In genomic region chr10:78424721-78425120, GRCh38 we compare ENCODE assay signal across 10 cellular contexts.
DNase-seq lines count a peak whose midpoint lies in the region; ATAC-seq and TF ChIP-seq lines count a peak whose summit lies in the region.
"Had no signal": no experiment of that assay in that cellular context is flagged by ENCODE, and none has a peak within 500 bp of the region (broad histone marks: within the 10 kb centered on the region; RNA-seq: fewer than 3 reads in every experiment).

No MANE protein-coding gene starts in this region.

- no peak overlapping the region for H2AFZ ChIP-seq in mammary epithelial cell (ENCODE audit: low read depth, low read length)

- in situ Hi-C loops in mammary epithelial cell (cut with MboI; ENCODE audit: low sequenced_read_pairs in 2 of 2) = no loop called here

- intact Hi-C loops in mammary epithelial cell (cut with micrococcal nuclease) (loop anchor here (10.0 kb wide), 1 partner anchor 770 kb away; no protein-coding TSS in a partner anchor), CD14-positive monocyte (cut with micrococcal nuclease) (no loop called here)

- H3K36me3 Mint-ChIP-seq in osteocyte (ENCODE audit: unreplicated experiment) (peaks cover 6% of the 10 kb centered on the region), CD14-positive monocyte (no peaks in the 10 kb centered on the region)

- peaks cover 5% of the 10 kb centered on the region for H3K27me3 ChIP-seq in mammary epithelial cell (ENCODE audit: insufficient read depth, low read length)

- no peaks in the 10 kb centered on the region for H3K4me1 Mint-ChIP-seq in osteocyte (ENCODE audit: unreplicated experiment)
- no peaks in the 10 kb centered on the region for H3K4me1 Mint-ChIP-seq in CD14-positive monocyte

- H3K9ac ChIP-seq in mammary epithelial cell (ENCODE audit: insufficient read depth, low read length) = no peak overlapping the region
- H3K9ac ChIP-seq: KMS-11 had no signal

- no peak overlapping the region for H3K4me3 ChIP-seq in GM12864 (ENCODE audit: low read depth, low read length)
- no peak overlapping the region for H3K4me3 ChIP-seq in mammary epithelial cell (replicated peaks in 1 of 3; ENCODE audit: insufficient read depth in 1 of 3, low read depth in 2 of 3, low read length in 3 of 3)

- H3K27me3 Mint-ChIP-seq in osteocyte (ENCODE audit: unreplicated experiment) = peaks cover 72% of the 10 kb centered on the region
- H3K27me3 Mint-ChIP-seq in CD14-positive monocyte (ENCODE audit: low read depth in 3 of 3) = peaks cover 3 to 17% (median 7%) of the 10 kb centered on the region in 3 donors

- no peak overlapping the region for H3K4me2 ChIP-seq in mammary epithelial cell (ENCODE audit: insufficient read depth, low read depth, low read length)
- H3K4me2 ChIP-seq: KMS-11 had no signal

- no peak overlapping the region for H3K27ac ChIP-seq in mammary epithelial cell (ENCODE audit: insufficient read depth, low read depth, low read length)
- H3K27ac ChIP-seq: KMS-11 had no signal

- no peaks in the 10 kb centered on the region for H3K79me2 ChIP-seq in mammary epithelial cell (ENCODE audit: insufficient read depth, low read length)

- H3K27ac Mint-ChIP-seq in osteocyte (ENCODE audit: unreplicated experiment) = no peak overlapping the region
- no peak overlapping the region for H3K27ac Mint-ChIP-seq in CD14-positive monocyte

- H3K4me1 ChIP-seq in mammary epithelial cell (ENCODE audit: insufficient read depth, low read length) = no peaks in the 10 kb centered on the region

- TF ChIP-seq CTCF in GM12864 (IDR thresholded peaks at IDR 0.05; ENCODE audit: low read depth, low read length, missing control alignments) (peak; percentile 45), mammary epithelial cell (conservative IDR thresholded peaks at IDR 0.05 in 1 of 2, IDR thresholded peaks at IDR 0.05 in 1 of 2; ENCODE audit: extremely low read depth in 1 of 2, insufficient read depth in 1 of 2, low read depth in 1 of 2, low read length in 2 of 2) (peak; percentile 23 to 44), osteocyte (IDR thresholded peaks at IDR 0.05) (peak; percentile 23), CD14-positive monocyte (IDR thresholded peaks at IDR 0.05) (no peak)

- H3K4me3 Mint-ChIP-seq in osteocyte (ENCODE audit: unreplicated experiment) = no peak overlapping the region
- no peak overlapping the region for H3K4me3 Mint-ChIP-seq in CD14-positive monocyte

- CTCF ChIA-PET in mammary epithelial cell (lab: Charles Lee; ENCODE audit: low non-redundant PET) = no interaction called here

- 100% methylated on average over 1 of the region's 1 CpG for WGBS in mammary epithelial cell (ENCODE audit: low coverage, missing lambda C conversion rate)

- dilution Hi-C loops in mammary epithelial cell (cut with HindIII; ENCODE audit: low sequenced_read_pairs) = no loop called here

- DNase-seq in GM12864 (ENCODE audit: low read depth) (no peak), Kasumi-1 (lab: John Stamatoyannopoulos, UW) (peak; percentile 82 to 94), mammary epithelial cell (no peak), osteocyte (ENCODE audit: extremely low spot score, unreplicated experiment) (no peak), CD14-positive monocyte (ENCODE audit: low spot score) (no peak), NCI-H2029 treated with DMSO at 0.1 percent for 48 hours (lab: John Stamatoyannopoulos, UW) (no peak)
- DNase-seq: caudate nucleus, hippocampal formation had no signal

- H3K9me3 ChIP-seq in mammary epithelial cell (replicated peaks; ENCODE audit: insufficient read depth, low read length) = no peaks in the 10 kb centered on the region

- no peak for ATAC-seq in HG03457 (IDR thresholded peaks at IDR 0.05; ENCODE audit: unreplicated experiment)

- H3K9me3 Mint-ChIP-seq in osteocyte (ENCODE audit: unreplicated experiment) (peaks cover 18% of the 10 kb centered on the region), CD14-positive monocyte (peaks cover 0 to 15% (median 9%) of the 10 kb centered on the region in 7 donors)

- no TSS peak for BruUV-seq in mammary epithelial cell (replicated peaks; lab: Mats Ljungman, UMichigan)

- H3K36me3 ChIP-seq in mammary epithelial cell (ENCODE audit: insufficient read depth, low read length) = no peaks in the 10 kb centered on the region

- H4K20me1 ChIP-seq in mammary epithelial cell (ENCODE audit: insufficient read depth, low read length) = no peaks in the 10 kb centered on the region

Comparison
In these comparisons a context has a peak if more than half of its experiments do, and no peak if none do; other contexts are left out.
1. DNase-seq: peak in Kasumi-1 (2 of 2); none in GM12864 (single experiment), mammary epithelial cell (single experiment), osteocyte (single experiment), CD14-positive monocyte (single experiment) and NCI-H2029 treated with DMSO at 0.1 percent for 48 hours (single experiment).